In the genomic region with DNA sequence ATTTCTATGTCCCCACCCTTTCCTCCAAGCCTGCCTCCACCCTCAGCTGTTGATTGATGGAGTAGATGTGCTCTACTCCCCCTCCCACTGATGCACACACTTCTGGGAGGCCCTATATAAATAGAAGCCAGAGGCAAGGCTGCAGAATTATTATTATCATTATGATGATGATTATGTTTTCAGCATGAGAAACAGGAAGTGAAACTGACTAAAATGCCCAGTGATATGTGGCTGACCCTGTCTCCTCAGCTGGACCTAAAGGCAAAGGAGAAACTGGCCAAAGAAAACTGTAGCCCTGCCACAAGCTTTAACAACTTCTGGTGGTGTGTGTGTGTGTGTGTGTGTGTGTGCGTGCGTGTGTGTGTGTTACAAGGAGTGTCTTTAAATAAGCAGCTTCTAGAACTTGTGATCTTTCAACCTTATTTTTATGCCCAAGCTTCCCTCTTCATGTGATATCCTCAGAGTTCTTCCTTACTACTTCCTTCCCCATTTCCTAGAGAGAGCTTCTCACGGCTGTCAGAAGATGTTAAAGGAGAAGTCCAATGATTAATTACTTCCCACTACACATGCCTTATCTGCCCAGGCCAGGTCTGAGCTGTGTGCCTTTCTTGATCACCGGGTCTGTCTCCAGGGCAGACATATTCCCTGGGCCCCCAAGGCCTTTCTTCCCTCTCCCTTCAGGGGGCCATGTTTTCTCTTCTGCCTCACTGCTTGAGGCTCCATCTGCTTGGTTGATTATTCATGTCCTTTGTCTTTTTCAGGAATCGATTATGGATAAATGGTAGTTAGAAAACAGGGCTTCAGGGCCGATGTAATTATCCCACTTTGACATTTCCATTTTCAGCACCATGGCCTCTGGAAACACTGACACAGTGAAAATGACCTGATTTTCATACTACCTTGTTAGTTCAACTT, we compare ENCODE assay signal across 9 cellular contexts. TPM values are rescaled to one million over a fixed set of nuclear protein-coding genes. Genes with fewer than 3 reads are reported as not detected.
DNase-seq lines count a peak whose midpoint lies in the region; ATAC-seq and TF ChIP-seq lines count a peak whose summit lies in the region.
"Had no signal": no experiment of that assay in that cellular context is flagged by ENCODE, and none has a peak within 500 bp of the region (broad histone marks: within the 10 kb centered on the region; RNA-seq: fewer than 3 reads in every experiment).

No MANE protein-coding gene starts in this region.

- peak; percentile 2 for DNase-seq in activated T-cell treated with anti-CD3 and anti-CD28 coated beads, Interleukin-2, amount 50 U/mL, for 24 hours
- DNase-seq in activated T-cell treated with anti-CD3 and anti-CD28 coated beads, Interleukin-2, amount 50 U/mL, for 4 hours: no peak
- DNase-seq in WTC11 (ENCODE audit: low spot score) (no peak), left kidney (ENCODE audit: low read depth, low spot score) (peak; percentile 29), uterus (no peak)
- DNase-seq: midbrain had no signal

- H3K27me3 Mint-ChIP-seq in activated T-cell treated with anti-CD3 and anti-CD28 coated beads, Interleukin-2, amount 50 U/mL, for 24 hours: no peaks in the 10 kb centered on the region
- no peaks in the 10 kb centered on the region for H3K27me3 Mint-ChIP-seq in activated T-cell treated with anti-CD3 and anti-CD28 coated beads, Interleukin-2, amount 50 U/mL, for 4 hours (ENCODE audit: low read depth)
- H3K27me3 Mint-ChIP-seq in WTC11 (ENCODE audit: low read depth): peaks cover 8% of the 10 kb centered on the region; the same call in 1 of the 2 replicates

- H3K9me3 Mint-ChIP-seq in activated T-cell treated with anti-CD3 and anti-CD28 coated beads, Interleukin-2, amount 50 U/mL, for 24 hours: no peaks in the 10 kb centered on the region
- H3K9me3 Mint-ChIP-seq in activated T-cell treated with anti-CD3 and anti-CD28 coated beads, Interleukin-2, amount 50 U/mL, for 4 hours: no peaks in the 10 kb centered on the region
- H3K9me3 Mint-ChIP-seq in WTC11: no peaks in the 10 kb centered on the region

- H3K4me3 ChIP-seq in uterus: no peak overlapping the region

- intact Hi-C loops in uterus (cut with DNase I; ENCODE audit: low total_unique reads): no loop called here

- H3K4me1 ChIP-seq in uterus: peaks cover 6 to 7% of the 10 kb centered on the region in 2 donors

- no peaks in the 10 kb centered on the region for H3K36me3 Mint-ChIP-seq in activated T-cell treated with anti-CD3 and anti-CD28 coated beads, Interleukin-2, amount 50 U/mL, for 24 hours (ENCODE audit: low read depth)
- H3K36me3 Mint-ChIP-seq in activated T-cell treated with anti-CD3 and anti-CD28 coated beads, Interleukin-2, amount 50 U/mL, for 4 hours (ENCODE audit: insufficient read depth): no peaks in the 10 kb centered on the region
- no peaks in the 10 kb centered on the region for H3K36me3 Mint-ChIP-seq in WTC11

- no peak for TF ChIP-seq POLR2A in uterus (IDR thresholded peaks at IDR 0.05)

- POLR2A ChIA-PET in WTC11 (lab: Charles Lee): interaction anchor here (1.0 kb wide), 1 partner anchor 21 kb away, joined by 5 read pairs; no protein-coding TSS in a partner anchor

- no peak overlapping the region for H3K4me3 Mint-ChIP-seq in activated T-cell treated with anti-CD3 and anti-CD28 coated beads, Interleukin-2, amount 50 U/mL, for 24 hours
- H3K4me3 Mint-ChIP-seq in activated T-cell treated with anti-CD3 and anti-CD28 coated beads, Interleukin-2, amount 50 U/mL, for 4 hours: no peak overlapping the region
- H3K4me3 Mint-ChIP-seq in WTC11: no peak overlapping the region

- H3K9me3 ChIP-seq in uterus: no peaks in the 10 kb centered on the region

- peaks cover 6% of the 10 kb centered on the region for H3K4me1 Mint-ChIP-seq in activated T-cell treated with anti-CD3 and anti-CD28 coated beads, Interleukin-2, amount 50 U/mL, for 24 hours (ENCODE audit: low read depth)
- H3K4me1 Mint-ChIP-seq in activated T-cell treated with anti-CD3 and anti-CD28 coated beads, Interleukin-2, amount 50 U/mL, for 4 hours (ENCODE audit: low read depth): peaks cover 6% of the 10 kb centered on the region
- H3K4me1 Mint-ChIP-seq in WTC11: peaks cover 10% of the 10 kb centered on the region

- no peaks in the 10 kb centered on the region for H3K27me3 ChIP-seq in uterus

- TF ChIP-seq CTCF in WTC11 (IDR thresholded peaks at IDR 0.05): no peak
- no peak for TF ChIP-seq CTCF in uterus (IDR thresholded peaks at IDR 0.05)

- no peak overlapping the region for H3K27ac Mint-ChIP-seq in activated T-cell treated with anti-CD3 and anti-CD28 coated beads, Interleukin-2, amount 50 U/mL, for 24 hours
- no peak overlapping the region for H3K27ac Mint-ChIP-seq in WTC11

- no peak for ATAC-seq in activated T-cell treated with anti-CD3 and anti-CD28 coated beads, Interleukin-2, amount 50 U/mL, for 4 hours
- ATAC-seq in WTC11 (peak; percentile 77), GM21619 (IDR thresholded peaks at IDR 0.05; ENCODE audit: unreplicated experiment) (no peak), GM21381 (IDR thresholded peaks at IDR 0.05; ENCODE audit: unreplicated experiment) (no peak), GM21515 (IDR thresholded peaks at IDR 0.05; ENCODE audit: unreplicated experiment) (no peak)

- no peaks in the 10 kb centered on the region for H3K36me3 ChIP-seq in uterus

- H3K27ac ChIP-seq in uterus: peak overlapping the region; percentile 87 to 93

- CTCF ChIA-PET in WTC11 (lab: Charles Lee): interaction anchor here (1.1 to 20.5 kb wide), 7 partner anchors 9 to 129 kb away, joined by 3 to 659 read pairs (median 3); partner anchors contain the start of gene DYRK3

TF ChIP-seq in WTC11, 78 proteins besides CTCF, POLR2A, EP300 and RAD21:
- no peak for TF ChIP-seq AR (CRISPR knock-in tag; IDR thresholded peaks at IDR 0.05)
- no peak for TF ChIP-seq ZNF396 (CRISPR knock-in tag; IDR thresholded peaks at IDR 0.05; ENCODE audit: borderline replicate concordance)
- no peak for TF ChIP-seq ZNF317 (CRISPR knock-in tag; IDR thresholded peaks at IDR 0.05; ENCODE audit: borderline replicate concordance, low read depth)
- TF ChIP-seq TEAD1 (CRISPR knock-in tag; IDR thresholded peaks at IDR 0.05): no peak
- TF ChIP-seq ZNF416 (CRISPR knock-in tag; IDR thresholded peaks at IDR 0.05): no peak
- no peak for TF ChIP-seq GABPB1 (CRISPR knock-in tag; IDR thresholded peaks at IDR 0.05)
- TF ChIP-seq, protein P1, sequence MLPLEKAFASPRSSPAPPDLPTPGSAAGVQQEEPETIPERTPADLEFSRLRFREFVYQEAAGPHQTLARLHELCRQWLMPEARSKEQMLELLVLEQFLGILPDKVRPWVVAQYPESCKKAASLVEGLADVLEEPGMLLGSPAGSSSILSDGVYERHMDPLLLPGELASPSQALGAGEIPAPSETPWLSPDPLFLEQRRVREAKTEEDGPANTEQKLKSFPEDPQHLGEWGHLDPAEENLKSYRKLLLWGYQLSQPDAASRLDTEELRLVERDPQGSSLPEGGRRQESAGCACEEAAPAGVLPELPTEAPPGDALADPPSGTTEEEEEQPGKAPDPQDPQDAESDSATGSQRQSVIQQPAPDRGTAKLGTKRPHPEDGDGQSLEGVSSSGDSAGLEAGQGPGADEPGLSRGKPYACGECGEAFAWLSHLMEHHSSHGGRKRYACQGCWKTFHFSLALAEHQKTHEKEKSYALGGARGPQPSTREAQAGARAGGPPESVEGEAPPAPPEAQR (CRISPR knock-in tag; IDR thresholded peaks at IDR 0.05): no peak
- TF ChIP-seq, protein P2, sequence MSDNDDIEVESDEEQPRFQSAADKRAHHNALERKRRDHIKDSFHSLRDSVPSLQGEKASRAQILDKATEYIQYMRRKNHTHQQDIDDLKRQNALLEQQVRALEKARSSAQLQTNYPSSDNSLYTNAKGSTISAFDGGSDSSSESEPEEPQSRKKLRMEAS (CRISPR knock-in tag; IDR thresholded peaks at IDR 0.05): no peak
- TF ChIP-seq ZNF671 (CRISPR knock-in tag; IDR thresholded peaks at IDR 0.05): no peak
TF ChIP-seq in WTC11: peak in this region for 0.

RNA-seq across cellular contexts. Expression of gene MAPKAPK2, which starts 11.6 kb away (rescaled TPM):
- total RNA-seq in activated T-cell treated with anti-CD3 and anti-CD28 coated beads, Interleukin-2, amount 50 U/mL, for 4 hours: 100 to 1,000 TPM in 2 of 3 donors, 10 to 100 TPM in 1; 98.2 to 136 (median 135) TPM
- total RNA-seq in WTC11 (2021): 46.4 to 54.9 TPM (median 48.9 TPM) in 3 replicates
- total RNA-seq in uterus: 10 to 100 TPM; 17.1 to 89.2 (median 27.4) TPM

RNA-seq across cellular contexts. Expression of gene DYRK3, which starts 37.8 kb away (rescaled TPM):
- total RNA-seq in activated T-cell treated with anti-CD3 and anti-CD28 coated beads, Interleukin-2, amount 50 U/mL, for 4 hours: 1 to 10 TPM; 5.3 to 7.7 (median 7.7) TPM
- total RNA-seq in WTC11 (2021): 6.7 to 7.8 TPM (median 6.7 TPM) in 3 replicates
- 10 to 100 TPM; 10.8 to 24.7 (median 14.7) TPM for total RNA-seq in uterus

Comparison
In these comparisons a context has a peak if more than half of its experiments do, and no peak if none do; other contexts are left out.
1. DNase-seq: peak in activated T-cell treated with anti-CD3 and anti-CD28 coated beads, Interleukin-2, amount 50 U/mL, for 24 hours (single experiment) and left kidney (single experiment); none in activated T-cell treated with anti-CD3 and anti-CD28 coated beads, Interleukin-2, amount 50 U/mL, for 4 hours (single experiment), WTC11 (single experiment) and uterus (0 of 2).